8 cellular contexts compared by ENCODE assay signal in the genomic region with DNA sequence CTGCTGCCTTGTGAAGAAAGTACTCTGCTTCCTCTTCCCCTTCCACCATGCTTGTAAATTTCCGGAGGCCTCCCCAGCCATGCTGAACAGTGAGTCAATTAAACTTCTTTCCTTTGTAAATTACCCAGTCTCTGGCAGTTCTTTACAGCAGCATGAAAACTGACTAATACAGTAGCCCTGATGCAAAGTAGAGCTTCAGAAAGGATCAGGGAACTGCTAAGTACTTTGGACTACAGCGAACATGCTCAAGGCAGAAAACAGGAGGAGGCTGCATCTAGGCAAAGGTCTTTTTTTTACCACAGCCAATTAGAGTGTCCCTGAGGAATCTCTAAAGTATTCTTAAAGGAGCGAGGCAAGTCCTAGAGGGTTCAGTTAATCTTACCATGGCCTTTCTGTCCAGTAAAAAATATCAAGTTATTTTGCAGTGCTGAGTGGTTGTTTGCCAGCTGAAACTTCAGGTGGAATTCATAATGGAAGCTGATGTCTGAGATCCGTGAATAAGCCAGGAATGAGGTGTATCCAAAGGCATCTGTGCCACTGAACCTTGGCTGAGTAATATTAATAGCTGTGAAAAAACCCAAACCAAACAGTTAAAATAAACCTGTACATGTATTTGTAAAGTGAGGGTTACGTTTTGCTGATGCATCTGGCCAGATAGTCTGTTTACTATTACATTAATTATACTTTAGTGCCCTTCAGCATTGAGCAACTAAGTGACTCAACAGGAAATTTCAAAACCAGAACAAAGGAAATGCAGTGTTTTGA.
DNase-seq lines count a peak whose midpoint lies in the region; ATAC-seq lines count a peak whose summit lies in the region.

No MANE protein-coding gene starts in this region.

- intact Hi-C loops in naive thymus-derived CD4-positive, alpha-beta T cell (cut with micrococcal nuclease), result no loop called here

- H3K27me3 ChIP-seq in naive thymus-derived CD4-positive, alpha-beta T cell (ENCODE audit: control insufficient read depth in 2 of 2, insufficient read depth in 2 of 2, low read length in 2 of 2), result no peaks in the 10 kb centered on the region

- no peak overlapping the region for H3K4me3 ChIP-seq in naive thymus-derived CD4-positive, alpha-beta T cell (ENCODE audit: low read length)

- no peaks in the 10 kb centered on the region for H3K9me3 Mint-ChIP-seq in naive thymus-derived CD4-positive, alpha-beta T cell

- CTCF ChIA-PET in naive thymus-derived CD4-positive, alpha-beta T cell (lab: Charles Lee), result no interaction called here

- ATAC-seq in naive thymus-derived CD4-positive, alpha-beta T cell, result peak; percentile 80
- ATAC-seq in HG02610 (IDR thresholded peaks at IDR 0.05; ENCODE audit: unreplicated experiment), result no peak

- H3K4me1 ChIP-seq in naive thymus-derived CD4-positive, alpha-beta T cell (ENCODE audit: control insufficient read depth in 2 of 2, insufficient read depth in 2 of 2, low read length in 2 of 2), result no peaks in the 10 kb centered on the region

- POLR2A ChIA-PET in naive thymus-derived CD4-positive, alpha-beta T cell (lab: Charles Lee), result no interaction called here

- DNase-seq in COLO829 (ENCODE audit: low spot score) (peak; percentile 76), NCI-H748 treated with DMSO at 0.1 percent for 48 hours (lab: John Stamatoyannopoulos, UW) (peak; percentile 57), dermis blood vessel endothelial cell (peak; percentile 60), GDM1 (lab: John Stamatoyannopoulos, UW) (no peak), inferior parietal cortex (ENCODE audit: extremely low spot score) (no peak)
- DNase-seq in naive thymus-derived CD4-positive, alpha-beta T cell, result no peak
- DNase-seq in activated CD4-positive, CD25-positive, alpha-beta regulatory T cell treated with anti-CD3 and anti-CD28 coated beads, Interleukin-2, amount 50 U/mL, for 72 hours, result no peak

- no peak overlapping the region for H3K27ac Mint-ChIP-seq in naive thymus-derived CD4-positive, alpha-beta T cell

- no peaks in the 10 kb centered on the region for H3K36me3 ChIP-seq in naive thymus-derived CD4-positive, alpha-beta T cell (ENCODE audit: control insufficient read depth in 2 of 3, insufficient read depth in 3 of 3, low read length in 3 of 3)

- H3K27me3 Mint-ChIP-seq in naive thymus-derived CD4-positive, alpha-beta T cell, result peaks cover 0 to 5% (median 2%) of the 10 kb centered on the region in 5 donors

- no peaks in the 10 kb centered on the region for H3K9me3 ChIP-seq in naive thymus-derived CD4-positive, alpha-beta T cell (ENCODE audit: control insufficient read depth in 2 of 3, low read length in 3 of 3)

- peak overlapping the region in 1 of 10 donors; percentile 11 for H3K4me3 Mint-ChIP-seq in naive thymus-derived CD4-positive, alpha-beta T cell

- no peaks in the 10 kb centered on the region for H3K36me3 Mint-ChIP-seq in naive thymus-derived CD4-positive, alpha-beta T cell

- H3K4me1 Mint-ChIP-seq in naive thymus-derived CD4-positive, alpha-beta T cell, result peaks cover 0 to 3% (median 0%) of the 10 kb centered on the region in 7 donors

- H3K27ac ChIP-seq in naive thymus-derived CD4-positive, alpha-beta T cell (ENCODE audit: low read depth, low read length), result no peak overlapping the region

Comparison
In these comparisons a context has a peak if more than half of its experiments do, and no peak if none do; other contexts are left out.
1. DNase-seq: peak in COLO829 (single experiment), NCI-H748 treated with DMSO at 0.1 percent for 48 hours (single experiment) and dermis blood vessel endothelial cell (single experiment); none in naive thymus-derived CD4-positive, alpha-beta T cell (0 of 9), activated CD4-positive, CD25-positive, alpha-beta regulatory T cell treated with anti-CD3 and anti-CD28 coated beads, Interleukin-2, amount 50 U/mL, for 72 hours (single experiment), GDM1 (single experiment) and inferior parietal cortex (single experiment).